Comparison of ENCODE assay signal across 25 cellular contexts in genomic region chr7:107164092-107164491, GRCh38. TPM values are rescaled to one million over a fixed set of nuclear protein-coding genes. Genes with fewer than 3 reads are reported as not detected.
A peak's percentile ranks its signal among the peaks of the same experiment; 100 is the strongest.
DNase-seq lines count a peak whose midpoint lies in the region; ATAC-seq, FAIRE-seq and TF ChIP-seq lines count a peak whose summit lies in the region.
"Had no signal": no experiment of that assay in that cellular context is flagged by ENCODE, and none has a peak within 500 bp of the region (broad histone marks: within the 10 kb centered on the region; RNA-seq: fewer than 3 reads in every experiment).

No MANE protein-coding gene starts in this region.

- H3K9ac ChIP-seq in K562 (ENCODE audit: insufficient read depth in 1 of 2, low read depth in 2 of 2, low read length in 2 of 2), result no peak overlapping the region

- ATAC-seq in K562 (no peak), psoas muscle (no peak)
- ATAC-seq: GM12878 had no signal

- H3K27ac ChIP-seq in K562 (ENCODE audit: extremely low read depth, low read depth, low read length), result no peak overlapping the region
- H3K27ac ChIP-seq in psoas muscle, result no peak overlapping the region

- TF ChIP-seq CTCF in K562 (IDR thresholded peaks at IDR 0.05 in 2 of 3, conservative IDR thresholded peaks at IDR 0.05 in 1 of 3; ENCODE audit: insufficient read depth in 2 of 3, low read depth in 1 of 3, low read length in 3 of 3), result no peak
- no peak for TF ChIP-seq CTCF in psoas muscle (IDR thresholded peaks at IDR 0.05)

- no TSS peak for BruUV-seq in K562 (replicated peaks; lab: Mats Ljungman, UMichigan)

- CTCF ChIA-PET in K562 (lab: Yijun Ruan, JAX; ENCODE audit: low intra/inter-chr PET ratio), result no interaction called here

- H3K9me3 ChIP-seq in K562 (replicated peaks; ENCODE audit: control insufficient read depth, insufficient read depth, low read depth, low read length), result no peaks in the 10 kb centered on the region
- no peaks in the 10 kb centered on the region for H3K9me3 ChIP-seq in psoas muscle

- no peak for TF ChIP-seq POLR2A in K562 (conservative IDR thresholded peaks at IDR 0.05)

- intact Hi-C loops in K562 (cut with micrococcal nuclease), result no loop called here
- intact Hi-C loops in psoas muscle (cut with DNase I), result loop anchor here in 1 of 2 donors (10.0 kb wide), 1 partner anchor 879 kb away; the partner anchor contains the start of gene NAMPT

- in situ Hi-C loops in K562 (cut with MboI), result no loop called here

- FAIRE-seq in K562 (lab: Jason Lieb, UNC), result no peak
- FAIRE-seq: GM12878, HTR-8/SVneo had no signal

- no peaks in the 10 kb centered on the region for H3K79me2 ChIP-seq in K562 (ENCODE audit: control insufficient read depth, insufficient read depth, low read length)

- 43% methylated on average over 2 of the region's 2 CpGs for WGBS in K562 (ENCODE audit: insufficient coverage, low coverage, missing lambda C conversion rate)
- WGBS in psoas muscle, 3 donors, result 53 to 69% (median 60%) methylated on average over 2 of the region's 2 CpGs

- H3K4me1 ChIP-seq in K562 (replicated peaks in 1 of 2; ENCODE audit: control insufficient read depth in 2 of 2, insufficient read depth in 2 of 2, low read length in 2 of 2) (peaks cover 5 to 16% of the 10 kb centered on the region in 2 experiments), psoas muscle (no peaks in the 10 kb centered on the region)

- H2AFZ ChIP-seq in K562 (ENCODE audit: low read depth, low read length), result no peak overlapping the region

- no peaks in the 10 kb centered on the region for H3K9me1 ChIP-seq in K562 (ENCODE audit: control insufficient read depth, insufficient read depth, low read length)

- POLR2A ChIA-PET in K562 (lab: Yijun Ruan, JAX), result interaction anchor here (0.7 to 1.5 kb wide), 2 partner anchors 12 to 1308 kb away, joined by 3 read pairs; no protein-coding TSS in a partner anchor

- no peaks in the 10 kb centered on the region for H4K20me1 ChIP-seq in K562 (replicated peaks; ENCODE audit: control insufficient read depth, insufficient read depth, low read length)

- no peak for TF ChIP-seq EP300 in K562 (IDR thresholded peaks at IDR 0.05; ENCODE audit: low read length)

- DNase-seq in DMS53 (lab: John Stamatoyannopoulos, UW), result peak; percentile 66
- peak; percentile 62 for DNase-seq in HCEC 1CT
- DNase-seq in K562 (ENCODE audit: extremely low read depth in 1 of 4, low spot score in 3 of 4), result no peak
- DNase-seq in iris pigment epithelial cell (ENCODE audit: low read depth), result peak; percentile 54
- no peak for DNase-seq in cerebellar nuclear complex (lab: John Stamatoyannopoulos, UW)
- DNase-seq in psoas muscle, result no peak
- DNase-seq in NCI-H774 (lab: John Stamatoyannopoulos, UW), result no peak
- DNase-seq in NCI-H2107 (lab: John Stamatoyannopoulos, UW), result no peak
- DNase-seq: AML-193; C1 segment of cervical spinal cord; Calu3; CD8-positive, alpha-beta memory T cell; DMS153; H7; MV-4-11; NCI-H1105 treated with DMSO at 0.1 percent for 48 hours; NCI-H2029 treated with DMSO at 0.1 percent for 48 hours; NCI-H2171; NCI-H345; NCI-H524; RPMI8226; SHP77; SW 1271 had no signal

- H3K36me3 ChIP-seq in K562 (ENCODE audit: control insufficient read depth, insufficient read depth, low read length), result peaks cover 28% of the 10 kb centered on the region
- no peaks in the 10 kb centered on the region for H3K36me3 ChIP-seq in psoas muscle (ENCODE audit: insufficient read depth in 1 of 2, low read depth in 1 of 2)

- H3K4me2 ChIP-seq in K562 (ENCODE audit: insufficient read depth, low read length), result no peak overlapping the region

- TF ChIP-seq RAD21 in K562 (CRISPR knock-in tag; conservative IDR thresholded peaks at IDR 0.05 in 1 of 2, IDR thresholded peaks at IDR 0.05 in 1 of 2), result no peak

- no peak overlapping the region for H3K4me3 ChIP-seq in K562
- H3K4me3 ChIP-seq in psoas muscle, result no peak overlapping the region
- H3K4me3 ChIP-seq: GM12878 had no signal

- no peaks in the 10 kb centered on the region for H3K27me3 ChIP-seq in K562 (ENCODE audit: control insufficient read depth in 2 of 2, insufficient read depth in 2 of 2, low read length in 2 of 2)
- no peaks in the 10 kb centered on the region for H3K27me3 ChIP-seq in psoas muscle (ENCODE audit: insufficient read depth in 3 of 3, low read length in 2 of 3)

TF ChIP-seq in K562, 482 proteins besides CTCF, POLR2A, EP300 and RAD21 (continues in another document):
- peak; percentile 69 for TF ChIP-seq MEIS2 (IDR thresholded peaks at IDR 0.05; ENCODE audit: partially characterized antibody)
- no peak for TF ChIP-seq PPARD (CRISPR knock-in tag; IDR thresholded peaks at IDR 0.05)
- TF ChIP-seq GATA2 (CRISPR knock-in tag; IDR thresholded peaks at IDR 0.05), result peak; percentile 21; the same call in 1 of the 2 replicates
- no peak for TF ChIP-seq STAG1 (CRISPR knock-in tag; IDR thresholded peaks at IDR 0.05; ENCODE audit: borderline replicate concordance)
- TF ChIP-seq ZNF280B (CRISPR knock-in tag; IDR thresholded peaks at IDR 0.05), result no peak
- no peak for TF ChIP-seq NFXL1 (CRISPR knock-in tag; IDR thresholded peaks at IDR 0.05)
- TF ChIP-seq JUND (IDR thresholded peaks at IDR 0.05; ENCODE audit: borderline replicate concordance, low read depth, low read length), result no peak
- TF ChIP-seq JUND (tag; IDR thresholded peaks at IDR 0.05; ENCODE audit: borderline replicate concordance, low read depth, low read length), result no peak
- TF ChIP-seq CTCFL (IDR thresholded peaks at IDR 0.05; ENCODE audit: borderline replicate concordance, insufficient read depth, low read depth, low read length, poor library complexity, severe bottlenecking), result no peak
- TF ChIP-seq ZNF280A (IDR thresholded peaks at IDR 0.05; ENCODE audit: low read depth, partially characterized antibody), result no peak
- TF ChIP-seq ZNF146 (CRISPR knock-in tag; IDR thresholded peaks at IDR 0.05; ENCODE audit: unreplicated experiment), result no peak

RNA-seq across cellular contexts. Expression of gene HBP1, which starts 4.7 kb away (rescaled TPM):
- total RNA-seq in K562 (2011; cell fraction: chromatin; rRNA removed; ENCODE audit: low replicate concordance), result 92.0 and 187 TPM in 2 replicates
- 33.9 and 45.5 TPM in 2 replicates for total RNA-seq in K562 (2011; cell fraction: nucleolus; rRNA removed)
- total RNA-seq in K562 (2011; cell fraction: nucleoplasm; rRNA removed), result 81.3 and 111 TPM in 2 replicates
- 21.2 and 22.6 TPM in 2 replicates for total RNA-seq in K562 (2014; rRNA removed)
- total RNA-seq in K562 (2014; rRNA removed; fragmentation: Illumina TruSeq; extraction: Trizol), result 31.5 and 41.4 TPM in 2 replicates
- 16.2 and 18.7 TPM in 2 replicates for total RNA-seq in K562 (2015; rRNA removed; fragmentation: Illumina TruSeq; extraction: Trizol)
- total RNA-seq in K562 (2021), result 22.9 and 27.0 TPM in 2 replicates
- polyA plus RNA-seq in K562 (2011; rRNA removed), result 43.4 and 59.9 TPM in 2 replicates
- polyA plus RNA-seq in K562 (2011; cell fraction: cytosol; rRNA removed), result 17.5 and 26.0 TPM in 2 replicates
- polyA plus RNA-seq in K562 (2011; cell fraction: nucleus; rRNA removed), result 35.1 and 41.0 TPM in 2 replicates
- polyA plus RNA-seq in K562 (2012), result 35.6 and 44.8 TPM in 2 replicates
- polyA plus RNA-seq in K562 (2014; fragmentation: Illumina TruSeq; extraction: Trizol), result 24.1 and 30.7 TPM in 2 replicates
- polyA plus RNA-seq in K562 (2014; fragmentation: Nextera tagmentation; extraction: Ambion mirVana), result 10 to 100 TPM; 37.9 to 44.9 TPM
- polyA plus RNA-seq in K562 (2014; rRNA removed), result 16.5 and 20.3 TPM in 2 replicates
- 90.1 and 96.8 TPM in 2 replicates for polyA minus RNA-seq in K562 (2011; rRNA and poly(A)+ RNA removed)
- polyA minus RNA-seq in K562 (2011; cell fraction: cytosol; rRNA and poly(A)+ RNA removed), result 16.4 and 22.4 TPM in 2 replicates
- 35.4 and 48.2 TPM in 2 replicates for polyA minus RNA-seq in K562 (2011; cell fraction: nucleus; rRNA and poly(A)+ RNA removed)
- 10 to 100 TPM; 65.3 to 74.9 (median 70.7) TPM for total RNA-seq in psoas muscle
- 10 to 100 TPM; 14.6 to 76.7 (median 69.5) TPM for polyA plus RNA-seq in psoas muscle

Comparison
In these comparisons a context has a peak if more than half of its experiments do, and no peak if none do; other contexts are left out.
1. DNase-seq: peak in DMS53 (single experiment), HCEC 1CT (single experiment) and iris pigment epithelial cell (single experiment); none in K562 (0 of 4), cerebellar nuclear complex (0 of 2), psoas muscle (0 of 2), NCI-H774 (single experiment) and NCI-H2107 (single experiment).